Comparison of ENCODE assay signal across 2 cellular contexts in the genomic region with DNA sequence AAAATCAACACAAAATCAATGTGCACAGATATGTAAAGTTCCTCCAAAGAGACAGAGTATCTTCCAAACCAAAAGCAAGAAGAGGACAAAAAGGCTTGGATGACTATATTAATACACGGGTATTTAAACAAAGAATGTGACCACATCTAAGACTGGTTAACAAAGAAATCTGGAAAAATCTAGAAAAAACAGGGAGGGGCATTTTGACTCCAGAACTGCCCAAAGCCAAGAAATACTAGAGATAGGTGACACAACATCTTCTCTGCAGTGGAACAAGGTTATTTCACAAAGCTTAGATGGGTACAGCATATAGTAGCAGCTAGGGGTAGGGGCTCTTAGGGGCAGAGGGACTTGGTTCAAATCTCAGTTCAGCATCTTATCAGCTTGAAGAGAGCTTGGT.
TF ChIP-seq lines count a peak whose summit lies in the region.

No MANE protein-coding gene starts in this region.

TF ChIP-seq in HepG2, 621 proteins besides CTCF, POLR2A, EP300 and RAD21:
- TF ChIP-seq ZNF615 (CRISPR knock-in tag; IDR thresholded peaks at IDR 0.05; ENCODE audit: borderline replicate concordance): no peak
- TF ChIP-seq, protein P1, sequence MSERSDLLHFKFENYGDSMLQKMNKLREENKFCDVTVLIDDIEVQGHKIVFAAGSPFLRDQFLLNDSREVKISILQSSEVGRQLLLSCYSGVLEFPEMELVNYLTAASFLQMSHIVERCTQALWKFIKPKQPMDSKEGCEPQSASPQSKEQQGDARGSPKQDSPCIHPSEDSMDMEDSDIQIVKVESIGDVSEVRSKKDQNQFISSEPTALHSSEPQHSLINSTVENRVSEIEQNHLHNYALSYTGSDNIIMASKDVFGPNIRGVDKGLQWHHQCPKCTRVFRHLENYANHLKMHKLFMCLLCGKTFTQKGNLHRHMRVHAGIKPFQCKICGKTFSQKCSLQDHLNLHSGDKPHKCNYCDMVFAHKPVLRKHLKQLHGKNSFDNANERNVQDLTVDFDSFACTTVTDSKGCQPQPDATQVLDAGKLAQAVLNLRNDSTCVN (CRISPR knock-in tag; IDR thresholded peaks at IDR 0.05; ENCODE audit: borderline replicate concordance): peak; percentile 88

TF ChIP-seq in liver, 16 proteins besides CTCF, POLR2A, EP300 and RAD21:
- TF ChIP-seq, protein P2, sequence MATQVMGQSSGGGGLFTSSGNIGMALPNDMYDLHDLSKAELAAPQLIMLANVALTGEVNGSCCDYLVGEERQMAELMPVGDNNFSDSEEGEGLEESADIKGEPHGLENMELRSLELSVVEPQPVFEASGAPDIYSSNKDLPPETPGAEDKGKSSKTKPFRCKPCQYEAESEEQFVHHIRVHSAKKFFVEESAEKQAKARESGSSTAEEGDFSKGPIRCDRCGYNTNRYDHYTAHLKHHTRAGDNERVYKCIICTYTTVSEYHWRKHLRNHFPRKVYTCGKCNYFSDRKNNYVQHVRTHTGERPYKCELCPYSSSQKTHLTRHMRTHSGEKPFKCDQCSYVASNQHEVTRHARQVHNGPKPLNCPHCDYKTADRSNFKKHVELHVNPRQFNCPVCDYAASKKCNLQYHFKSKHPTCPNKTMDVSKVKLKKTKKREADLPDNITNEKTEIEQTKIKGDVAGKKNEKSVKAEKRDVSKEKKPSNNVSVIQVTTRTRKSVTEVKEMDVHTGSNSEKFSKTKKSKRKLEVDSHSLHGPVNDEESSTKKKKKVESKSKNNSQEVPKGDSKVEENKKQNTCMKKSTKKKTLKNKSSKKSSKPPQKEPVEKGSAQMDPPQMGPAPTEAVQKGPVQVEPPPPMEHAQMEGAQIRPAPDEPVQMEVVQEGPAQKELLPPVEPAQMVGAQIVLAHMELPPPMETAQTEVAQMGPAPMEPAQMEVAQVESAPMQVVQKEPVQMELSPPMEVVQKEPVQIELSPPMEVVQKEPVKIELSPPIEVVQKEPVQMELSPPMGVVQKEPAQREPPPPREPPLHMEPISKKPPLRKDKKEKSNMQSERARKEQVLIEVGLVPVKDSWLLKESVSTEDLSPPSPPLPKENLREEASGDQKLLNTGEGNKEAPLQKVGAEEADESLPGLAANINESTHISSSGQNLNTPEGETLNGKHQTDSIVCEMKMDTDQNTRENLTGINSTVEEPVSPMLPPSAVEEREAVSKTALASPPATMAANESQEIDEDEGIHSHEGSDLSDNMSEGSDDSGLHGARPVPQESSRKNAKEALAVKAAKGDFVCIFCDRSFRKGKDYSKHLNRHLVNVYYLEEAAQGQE (IDR thresholded peaks at IDR 0.05): no peak
- TF ChIP-seq TAF1 (conservative IDR thresholded peaks at IDR 0.05) (no peak), HNF4A (conservative IDR thresholded peaks at IDR 0.05) (no peak), JUND (IDR thresholded peaks at IDR 0.05) (no peak), NR2F2 (IDR thresholded peaks at IDR 0.05) (no peak)
- TF ChIP-seq, protein P3, sequence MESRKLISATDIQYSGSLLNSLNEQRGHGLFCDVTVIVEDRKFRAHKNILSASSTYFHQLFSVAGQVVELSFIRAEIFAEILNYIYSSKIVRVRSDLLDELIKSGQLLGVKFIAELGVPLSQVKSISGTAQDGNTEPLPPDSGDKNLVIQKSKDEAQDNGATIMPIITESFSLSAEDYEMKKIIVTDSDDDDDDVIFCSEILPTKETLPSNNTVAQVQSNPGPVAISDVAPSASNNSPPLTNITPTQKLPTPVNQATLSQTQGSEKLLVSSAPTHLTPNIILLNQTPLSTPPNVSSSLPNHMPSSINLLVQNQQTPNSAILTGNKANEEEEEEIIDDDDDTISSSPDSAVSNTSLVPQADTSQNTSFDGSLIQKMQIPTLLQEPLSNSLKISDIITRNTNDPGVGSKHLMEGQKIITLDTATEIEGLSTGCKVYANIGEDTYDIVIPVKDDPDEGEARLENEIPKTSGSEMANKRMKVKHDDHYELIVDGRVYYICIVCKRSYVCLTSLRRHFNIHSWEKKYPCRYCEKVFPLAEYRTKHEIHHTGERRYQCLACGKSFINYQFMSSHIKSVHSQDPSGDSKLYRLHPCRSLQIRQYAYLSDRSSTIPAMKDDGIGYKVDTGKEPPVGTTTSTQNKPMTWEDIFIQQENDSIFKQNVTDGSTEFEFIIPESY (IDR thresholded peaks at IDR 0.05): no peak
TF ChIP-seq in liver: peak in this region for 0.
